Comparison of ENCODE assay signal across 8 cellular contexts in the genomic region with DNA sequence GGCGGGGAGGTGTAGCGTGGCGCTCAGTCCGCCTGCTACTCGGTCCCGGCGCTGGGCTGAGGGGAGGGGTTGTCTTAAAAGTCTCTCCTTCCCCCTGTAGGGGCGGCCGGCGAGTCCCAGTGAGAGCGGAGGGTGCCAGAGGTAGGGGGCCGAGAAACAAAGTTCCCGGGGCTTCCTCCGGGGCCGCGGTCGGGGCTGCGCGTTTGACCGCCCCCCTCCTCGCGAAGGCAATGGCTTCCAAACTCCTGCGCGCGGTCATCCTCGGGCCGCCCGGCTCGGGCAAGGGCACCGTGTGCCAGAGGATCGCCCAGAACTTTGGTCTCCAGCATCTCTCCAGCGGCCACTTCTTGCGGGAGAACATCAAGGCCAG. TPM values are rescaled to one million over a fixed set of nuclear protein-coding genes. Genes with fewer than 3 reads are reported as not detected.
DNase-seq lines count a peak whose midpoint lies in the region; ATAC-seq and TF ChIP-seq lines count a peak whose summit lies in the region.
"Not testable (repeated sequence)": the region's sequence is repeated elsewhere in the genome, so short reads cannot be mapped to it uniquely, and the experiment has no call there.

A gene (plus strand): TSS at position 26 of the 370 bp plus-strand sequence. CDS start 205 bp downstream, at position 231.

- peaks cover 26% of the 10 kb centered on the region for H3K27me3 Mint-ChIP-seq in HFFc6 (ENCODE audit: insufficient read depth)
- peaks cover 20% of the 10 kb centered on the region for H3K27me3 Mint-ChIP-seq in dendritic cell treated with granulocyte-macrophage colony-stimulating factor and Interleukin-4, amounts not matched to agents 40 ng/mL and 50 ng/mL, for 4 days

- H3K36me3 ChIP-seq in HUES48 (ENCODE audit: control insufficient read depth, insufficient read depth, low read length); iPS-15b (ENCODE audit: control insufficient read depth, insufficient read depth, low read length); upper lobe of left lung: not testable (repeated sequence)

- ATAC-seq in GM18517 (IDR thresholded peaks at IDR 0.05; ENCODE audit: unreplicated experiment) = peak; percentile 19
- peak; percentile 38 to 41 for ATAC-seq in activated CD4-positive, CD25-positive, alpha-beta regulatory T cell treated with anti-CD3 and anti-CD28 coated beads, Interleukin-2, amount 50 U/mL, for 24 hours
- ATAC-seq in upper lobe of left lung (ENCODE audit: low FRiP score in 2 of 2) = peak; percentile 23 to 71

- not testable (repeated sequence) for TF ChIP-seq EP300 in upper lobe of left lung (IDR thresholded peaks at IDR 0.05)

- not testable (repeated sequence) for H3K4me1 Mint-ChIP-seq in HFFc6 (ENCODE audit: low read depth)
- H3K4me1 Mint-ChIP-seq in dendritic cell treated with granulocyte-macrophage colony-stimulating factor and Interleukin-4, amounts not matched to agents 40 ng/mL and 50 ng/mL, for 4 days (ENCODE audit: low read depth) = peaks cover 21% of the 10 kb centered on the region

- H3K4me1 ChIP-seq in HUES48 (ENCODE audit: control insufficient read depth, insufficient read depth, low read length) (peaks cover 32% of the 10 kb centered on the region), iPS-15b (ENCODE audit: control insufficient read depth, insufficient read depth, low read length) (peaks cover 21% of the 10 kb centered on the region), upper lobe of left lung (peaks cover 14 to 26% (median 20%) of the 10 kb centered on the region in 4 donors)

- 0% methylated on average over 2 of the region's 33 CpGs; no CpG with 5 or more reads in 1 of the 2 donors for WGBS in upper lobe of left lung, 2 donors

- H3K9me3 ChIP-seq in HUES48 (ENCODE audit: control insufficient read depth, insufficient read depth, low read length); iPS-15b (ENCODE audit: control insufficient read depth, insufficient read depth, low read length); upper lobe of left lung: not testable (repeated sequence)

- H3K27ac Mint-ChIP-seq in HFFc6 = not testable (repeated sequence)
- H3K27ac Mint-ChIP-seq in dendritic cell treated with granulocyte-macrophage colony-stimulating factor and Interleukin-4, amounts not matched to agents 40 ng/mL and 50 ng/mL, for 4 days = peak within 1 kb of the TSS; percentile 73

- intact Hi-C loops in dendritic cell treated with granulocyte-macrophage colony-stimulating factor and Interleukin-4, amounts not matched to agents 40 ng/mL and 50 ng/mL, for 4 days (cut with micrococcal nuclease) = loop anchor here (2.0 kb wide), 2 partner anchors 15 to 61 kb away; no protein-coding TSS in a partner anchor

- not testable (repeated sequence) for H3K9me3 Mint-ChIP-seq in HFFc6; dendritic cell treated with granulocyte-macrophage colony-stimulating factor and Interleukin-4, amounts not matched to agents 40 ng/mL and 50 ng/mL, for 4 days

- H3K27me3 ChIP-seq in HUES48 (ENCODE audit: control insufficient read depth, insufficient read depth, low read length) (peaks cover 41% of the 10 kb centered on the region), iPS-15b (ENCODE audit: control insufficient read depth, insufficient read depth, low read length) (peaks cover 46% of the 10 kb centered on the region), upper lobe of left lung (peaks cover 0 to 12% (median 0%) of the 10 kb centered on the region in 4 donors)

- peak within 1 kb of the TSS; percentile 60 for H3K4me3 ChIP-seq in HUES48 (ENCODE audit: low read depth, low read length)
- H3K4me3 ChIP-seq in iPS-15b (ENCODE audit: low read depth, low read length) = peak within 1 kb of the TSS; percentile 71
- H3K4me3 ChIP-seq in upper lobe of left lung = peak within 1 kb of the TSS; percentile 58 to 76 (median 71)

- DNase-seq in HFFc6; occipital lobe (lab: John Stamatoyannopoulos, UW); upper lobe of left lung: not testable (repeated sequence)

- H3K36me3 Mint-ChIP-seq in HFFc6 (ENCODE audit: low read depth) = not testable (repeated sequence)
- peaks cover 15% of the 10 kb centered on the region for H3K36me3 Mint-ChIP-seq in dendritic cell treated with granulocyte-macrophage colony-stimulating factor and Interleukin-4, amounts not matched to agents 40 ng/mL and 50 ng/mL, for 4 days (ENCODE audit: low read depth)

- peak within 1 kb of the TSS; percentile 53 for H3K4me3 Mint-ChIP-seq in HFFc6
- peak within 1 kb of the TSS; percentile 87 for H3K4me3 Mint-ChIP-seq in dendritic cell treated with granulocyte-macrophage colony-stimulating factor and Interleukin-4, amounts not matched to agents 40 ng/mL and 50 ng/mL, for 4 days

- H3K9ac ChIP-seq in HUES48 (ENCODE audit: low read depth, low read length) (peak within 1 kb of the TSS; percentile 73; the same call in 1 of the 2 replicates), iPS-15b (ENCODE audit: low read depth, low read length) (peak within 1 kb of the TSS; percentile 54)

- H3K27ac ChIP-seq in HUES48 (ENCODE audit: low read depth, low read length) = peak within 1 kb of the TSS; percentile 83
- peak within 1 kb of the TSS in 3 of 4 donors; percentile 4 to 63 (median 45) for H3K27ac ChIP-seq in upper lobe of left lung

- not testable (repeated sequence) for TF ChIP-seq POLR2A in upper lobe of left lung (IDR thresholded peaks at IDR 0.05)

- not testable (repeated sequence) for TF ChIP-seq CTCF in HFFc6 (IDR thresholded peaks at IDR 0.05); upper lobe of left lung (IDR thresholded peaks at IDR 0.05)

RNA-seq across cellular contexts. Expression of the gene that starts here (rescaled TPM):
- 1 to 10 TPM in 2 of 6 experiments, under 1 TPM in 4; 0.25 to 3.3 (median 0.53) TPM for total RNA-seq in HFFc6 (2021; fragmentation: NEBNext Ultra II Directional; extraction: Animal tissue kit (Norgen Biotek cat#: 25700))
- total RNA-seq in occipital lobe = 11.9 TPM
- total RNA-seq in upper lobe of left lung = 1 to 10 TPM in 4 of 6 donors, under 1 TPM in 2; 0.44 to 7.0 (median 3.6) TPM
